3 cellular contexts compared by ENCODE assay signal in genomic region chr6:125001684-125002083, GRCh38.
TF ChIP-seq lines count a peak whose summit lies in the region.

No MANE protein-coding gene starts in this region.

TF ChIP-seq in SK-N-SH, 30 proteins besides CTCF, POLR2A, EP300 and RAD21:
- TF ChIP-seq PBX3 (IDR thresholded peaks at IDR 0.05) (0 out of 2 replicates have a peak, but pooled peaks have one; percentile 4), GABPA (IDR thresholded peaks at IDR 0.05; ENCODE audit: low read depth) (no peak)

TF ChIP-seq in SK-N-SH treated with all-trans-retinoic acid at 6 μM for 48 hours, 23 proteins besides CTCF, POLR2A, EP300 and RAD21:
- no peak for TF ChIP-seq ESRRG (CRISPR knock-in tag; IDR thresholded peaks at IDR 0.05)
- TF ChIP-seq, protein P1, sequence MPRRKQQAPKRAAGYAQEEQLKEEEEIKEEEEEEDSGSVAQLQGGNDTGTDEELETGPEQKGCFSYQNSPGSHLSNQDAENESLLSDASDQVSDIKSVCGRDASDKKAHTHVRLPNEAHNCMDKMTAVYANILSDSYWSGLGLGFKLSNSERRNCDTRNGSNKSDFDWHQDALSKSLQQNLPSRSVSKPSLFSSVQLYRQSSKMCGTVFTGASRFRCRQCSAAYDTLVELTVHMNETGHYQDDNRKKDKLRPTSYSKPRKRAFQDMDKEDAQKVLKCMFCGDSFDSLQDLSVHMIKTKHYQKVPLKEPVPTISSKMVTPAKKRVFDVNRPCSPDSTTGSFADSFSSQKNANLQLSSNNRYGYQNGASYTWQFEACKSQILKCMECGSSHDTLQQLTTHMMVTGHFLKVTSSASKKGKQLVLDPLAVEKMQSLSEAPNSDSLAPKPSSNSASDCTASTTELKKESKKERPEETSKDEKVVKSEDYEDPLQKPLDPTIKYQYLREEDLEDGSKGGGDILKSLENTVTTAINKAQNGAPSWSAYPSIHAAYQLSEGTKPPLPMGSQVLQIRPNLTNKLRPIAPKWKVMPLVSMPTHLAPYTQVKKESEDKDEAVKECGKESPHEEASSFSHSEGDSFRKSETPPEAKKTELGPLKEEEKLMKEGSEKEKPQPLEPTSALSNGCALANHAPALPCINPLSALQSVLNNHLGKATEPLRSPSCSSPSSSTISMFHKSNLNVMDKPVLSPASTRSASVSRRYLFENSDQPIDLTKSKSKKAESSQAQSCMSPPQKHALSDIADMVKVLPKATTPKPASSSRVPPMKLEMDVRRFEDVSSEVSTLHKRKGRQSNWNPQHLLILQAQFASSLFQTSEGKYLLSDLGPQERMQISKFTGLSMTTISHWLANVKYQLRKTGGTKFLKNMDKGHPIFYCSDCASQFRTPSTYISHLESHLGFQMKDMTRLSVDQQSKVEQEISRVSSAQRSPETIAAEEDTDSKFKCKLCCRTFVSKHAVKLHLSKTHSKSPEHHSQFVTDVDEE (CRISPR knock-in tag; IDR thresholded peaks at IDR 0.05) = no peak
- TF ChIP-seq ZNF70 (CRISPR knock-in tag; IDR thresholded peaks at IDR 0.05) = no peak
- no peak for TF ChIP-seq TOX (CRISPR knock-in tag; IDR thresholded peaks at IDR 0.05; ENCODE audit: borderline replicate concordance)
- no peak for TF ChIP-seq ZNF8 (CRISPR knock-in tag; IDR thresholded peaks at IDR 0.05)
- TF ChIP-seq, protein P2, sequence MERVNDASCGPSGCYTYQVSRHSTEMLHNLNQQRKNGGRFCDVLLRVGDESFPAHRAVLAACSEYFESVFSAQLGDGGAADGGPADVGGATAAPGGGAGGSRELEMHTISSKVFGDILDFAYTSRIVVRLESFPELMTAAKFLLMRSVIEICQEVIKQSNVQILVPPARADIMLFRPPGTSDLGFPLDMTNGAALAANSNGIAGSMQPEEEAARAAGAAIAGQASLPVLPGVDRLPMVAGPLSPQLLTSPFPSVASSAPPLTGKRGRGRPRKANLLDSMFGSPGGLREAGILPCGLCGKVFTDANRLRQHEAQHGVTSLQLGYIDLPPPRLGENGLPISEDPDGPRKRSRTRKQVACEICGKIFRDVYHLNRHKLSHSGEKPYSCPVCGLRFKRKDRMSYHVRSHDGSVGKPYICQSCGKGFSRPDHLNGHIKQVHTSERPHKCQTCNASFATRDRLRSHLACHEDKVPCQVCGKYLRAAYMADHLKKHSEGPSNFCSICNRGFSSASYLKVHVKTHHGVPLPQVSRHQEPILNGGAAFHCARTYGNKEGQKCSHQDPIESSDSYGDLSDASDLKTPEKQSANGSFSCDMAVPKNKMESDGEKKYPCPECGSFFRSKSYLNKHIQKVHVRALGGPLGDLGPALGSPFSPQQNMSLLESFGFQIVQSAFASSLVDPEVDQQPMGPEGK (CRISPR knock-in tag; IDR thresholded peaks at IDR 0.05; ENCODE audit: borderline replicate concordance) = no peak
- TF ChIP-seq ZC3H10 (CRISPR knock-in tag; IDR thresholded peaks at IDR 0.05) = no peak
- TF ChIP-seq SNAI2 (CRISPR knock-in tag; IDR thresholded peaks at IDR 0.05) = no peak
- TF ChIP-seq, protein P3, sequence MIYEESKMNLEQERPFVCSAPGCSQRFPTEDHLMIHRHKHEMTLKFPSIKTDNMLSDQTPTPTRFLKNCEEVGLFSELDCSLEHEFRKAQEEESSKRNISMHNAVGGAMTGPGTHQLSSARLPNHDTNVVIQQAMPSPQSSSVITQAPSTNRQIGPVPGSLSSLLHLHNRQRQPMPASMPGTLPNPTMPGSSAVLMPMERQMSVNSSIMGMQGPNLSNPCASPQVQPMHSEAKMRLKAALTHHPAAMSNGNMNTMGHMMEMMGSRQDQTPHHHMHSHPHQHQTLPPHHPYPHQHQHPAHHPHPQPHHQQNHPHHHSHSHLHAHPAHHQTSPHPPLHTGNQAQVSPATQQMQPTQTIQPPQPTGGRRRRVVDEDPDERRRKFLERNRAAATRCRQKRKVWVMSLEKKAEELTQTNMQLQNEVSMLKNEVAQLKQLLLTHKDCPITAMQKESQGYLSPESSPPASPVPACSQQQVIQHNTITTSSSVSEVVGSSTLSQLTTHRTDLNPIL (CRISPR knock-in tag; IDR thresholded peaks at IDR 0.05; ENCODE audit: low read depth) = no peak
- TF ChIP-seq OSR1 (CRISPR knock-in tag; IDR thresholded peaks at IDR 0.05) = no peak
- TF ChIP-seq TCF4 (CRISPR knock-in tag; IDR thresholded peaks at IDR 0.05; ENCODE audit: borderline replicate concordance) = no peak
- TF ChIP-seq POU6F1 (CRISPR knock-in tag; IDR thresholded peaks at IDR 0.05; ENCODE audit: borderline replicate concordance, low read depth) = no peak
- TF ChIP-seq ZFP3 (CRISPR knock-in tag; IDR thresholded peaks at IDR 0.05) = no peak

TF ChIP-seq in K562, 482 proteins besides CTCF, POLR2A, EP300 and RAD21:
- TF ChIP-seq, protein P4, sequence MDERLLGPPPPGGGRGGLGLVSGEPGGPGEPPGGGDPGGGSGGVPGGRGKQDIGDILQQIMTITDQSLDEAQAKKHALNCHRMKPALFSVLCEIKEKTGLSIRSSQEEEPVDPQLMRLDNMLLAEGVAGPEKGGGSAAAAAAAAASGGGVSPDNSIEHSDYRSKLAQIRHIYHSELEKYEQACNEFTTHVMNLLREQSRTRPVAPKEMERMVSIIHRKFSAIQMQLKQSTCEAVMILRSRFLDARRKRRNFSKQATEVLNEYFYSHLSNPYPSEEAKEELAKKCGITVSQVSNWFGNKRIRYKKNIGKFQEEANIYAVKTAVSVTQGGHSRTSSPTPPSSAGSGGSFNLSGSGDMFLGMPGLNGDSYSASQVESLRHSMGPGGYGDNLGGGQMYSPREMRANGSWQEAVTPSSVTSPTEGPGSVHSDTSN (CRISPR knock-in tag; IDR thresholded peaks at IDR 0.05; ENCODE audit: low read depth) = no peak
- TF ChIP-seq, protein P4 (tag; conservative IDR thresholded peaks at IDR 0.05; ENCODE audit: low read depth) = peak; percentile 76
- TF ChIP-seq, protein P5, sequence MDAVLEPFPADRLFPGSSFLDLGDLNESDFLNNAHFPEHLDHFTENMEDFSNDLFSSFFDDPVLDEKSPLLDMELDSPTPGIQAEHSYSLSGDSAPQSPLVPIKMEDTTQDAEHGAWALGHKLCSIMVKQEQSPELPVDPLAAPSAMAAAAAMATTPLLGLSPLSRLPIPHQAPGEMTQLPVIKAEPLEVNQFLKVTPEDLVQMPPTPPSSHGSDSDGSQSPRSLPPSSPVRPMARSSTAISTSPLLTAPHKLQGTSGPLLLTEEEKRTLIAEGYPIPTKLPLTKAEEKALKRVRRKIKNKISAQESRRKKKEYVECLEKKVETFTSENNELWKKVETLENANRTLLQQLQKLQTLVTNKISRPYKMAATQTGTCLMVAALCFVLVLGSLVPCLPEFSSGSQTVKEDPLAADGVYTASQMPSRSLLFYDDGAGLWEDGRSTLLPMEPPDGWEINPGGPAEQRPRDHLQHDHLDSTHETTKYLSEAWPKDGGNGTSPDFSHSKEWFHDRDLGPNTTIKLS (IDR thresholded peaks at IDR 0.05; ENCODE audit: borderline replicate concordance, low read depth) = no peak
- TF ChIP-seq, protein P6, sequence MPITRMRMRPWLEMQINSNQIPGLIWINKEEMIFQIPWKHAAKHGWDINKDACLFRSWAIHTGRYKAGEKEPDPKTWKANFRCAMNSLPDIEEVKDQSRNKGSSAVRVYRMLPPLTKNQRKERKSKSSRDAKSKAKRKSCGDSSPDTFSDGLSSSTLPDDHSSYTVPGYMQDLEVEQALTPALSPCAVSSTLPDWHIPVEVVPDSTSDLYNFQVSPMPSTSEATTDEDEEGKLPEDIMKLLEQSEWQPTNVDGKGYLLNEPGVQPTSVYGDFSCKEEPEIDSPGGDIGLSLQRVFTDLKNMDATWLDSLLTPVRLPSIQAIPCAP (CRISPR knock-in tag; IDR thresholded peaks at IDR 0.05; ENCODE audit: borderline replicate concordance) = no peak
- TF ChIP-seq HDAC2 (IDR thresholded peaks at IDR 0.05) = no peak
- 0 out of 2 replicates have a peak, but pooled peaks have one; percentile 19 for TF ChIP-seq ZNF24 (IDR thresholded peaks at IDR 0.05)
- TF ChIP-seq PKNOX1 (IDR thresholded peaks at IDR 0.05) = peak; percentile 86
- peak; percentile 92 for TF ChIP-seq MEIS2 (IDR thresholded peaks at IDR 0.05; ENCODE audit: partially characterized antibody)
